1 cellular context compared by ENCODE assay signal in the genomic region with DNA sequence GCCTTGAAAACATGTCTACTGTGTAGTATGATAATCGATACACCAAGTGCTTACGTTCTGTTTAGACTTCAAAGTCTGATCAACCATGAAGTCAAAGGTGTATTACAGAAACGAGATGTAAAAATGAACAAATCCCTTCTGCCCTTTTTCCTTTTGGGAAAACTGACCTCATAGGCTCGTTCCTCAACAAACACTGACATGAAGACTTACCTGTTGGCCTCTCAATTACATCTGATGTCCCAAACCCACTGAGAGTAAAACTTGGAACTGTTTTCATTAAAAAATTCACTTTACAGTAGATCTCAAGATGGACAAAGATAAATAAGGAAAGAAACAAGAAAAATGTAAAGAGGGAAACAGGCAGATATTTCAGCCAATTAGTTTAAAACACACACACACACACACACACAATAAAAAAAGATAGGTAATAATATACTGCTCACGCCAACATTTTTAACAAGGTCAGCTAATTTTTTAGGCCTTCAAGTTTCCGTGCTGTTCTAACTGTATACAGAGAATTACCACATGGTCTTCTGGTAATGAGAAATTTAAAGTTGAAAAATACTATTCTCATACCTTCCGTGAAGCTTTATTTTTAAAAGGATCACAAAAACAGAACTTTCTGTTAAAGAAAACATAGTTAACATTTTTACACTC.
TF ChIP-seq lines count a peak whose summit lies in the region.

No MANE protein-coding gene starts in this region.

TF ChIP-seq in H1, 55 proteins besides CTCF, POLR2A, EP300 and RAD21:
- no peak for TF ChIP-seq GABPA (IDR thresholded peaks at IDR 0.05; ENCODE audit: borderline replicate concordance, insufficient read depth, low read length)
- no peak for TF ChIP-seq CTBP2 (IDR thresholded peaks at IDR 0.05; ENCODE audit: borderline replicate concordance, insufficient read depth, insufficient read length, low read length)
- TF ChIP-seq, protein P1, sequence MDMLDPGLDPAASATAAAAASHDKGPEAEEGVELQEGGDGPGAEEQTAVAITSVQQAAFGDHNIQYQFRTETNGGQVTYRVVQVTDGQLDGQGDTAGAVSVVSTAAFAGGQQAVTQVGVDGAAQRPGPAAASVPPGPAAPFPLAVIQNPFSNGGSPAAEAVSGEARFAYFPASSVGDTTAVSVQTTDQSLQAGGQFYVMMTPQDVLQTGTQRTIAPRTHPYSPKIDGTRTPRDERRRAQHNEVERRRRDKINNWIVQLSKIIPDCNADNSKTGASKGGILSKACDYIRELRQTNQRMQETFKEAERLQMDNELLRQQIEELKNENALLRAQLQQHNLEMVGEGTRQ (IDR thresholded peaks at IDR 0.05; ENCODE audit: low read length) = no peak
- TF ChIP-seq NANOG (IDR thresholded peaks at IDR 0.05; ENCODE audit: insufficient read depth, low read depth, low read length, poor library complexity, severe bottlenecking) = no peak
- no peak for TF ChIP-seq RXRA (IDR thresholded peaks at IDR 0.05; ENCODE audit: insufficient read depth, low read depth, low read length)
- TF ChIP-seq POU5F1 (IDR thresholded peaks at IDR 0.05; ENCODE audit: low read depth, low read length) = no peak
- TF ChIP-seq ASH2L (IDR thresholded peaks at IDR 0.05; ENCODE audit: low read length) = no peak
- TF ChIP-seq KDM5A (IDR thresholded peaks at IDR 0.05; ENCODE audit: low read length) = no peak
- TF ChIP-seq MAFK (IDR thresholded peaks at IDR 0.05; ENCODE audit: low read depth, low read length) = no peak
- TF ChIP-seq NRF1 (IDR thresholded peaks at IDR 0.05; ENCODE audit: low read depth, low read length) = no peak
- no peak for TF ChIP-seq SUZ12 (IDR thresholded peaks at IDR 0.05; ENCODE audit: low read length)
